In the genomic region with DNA sequence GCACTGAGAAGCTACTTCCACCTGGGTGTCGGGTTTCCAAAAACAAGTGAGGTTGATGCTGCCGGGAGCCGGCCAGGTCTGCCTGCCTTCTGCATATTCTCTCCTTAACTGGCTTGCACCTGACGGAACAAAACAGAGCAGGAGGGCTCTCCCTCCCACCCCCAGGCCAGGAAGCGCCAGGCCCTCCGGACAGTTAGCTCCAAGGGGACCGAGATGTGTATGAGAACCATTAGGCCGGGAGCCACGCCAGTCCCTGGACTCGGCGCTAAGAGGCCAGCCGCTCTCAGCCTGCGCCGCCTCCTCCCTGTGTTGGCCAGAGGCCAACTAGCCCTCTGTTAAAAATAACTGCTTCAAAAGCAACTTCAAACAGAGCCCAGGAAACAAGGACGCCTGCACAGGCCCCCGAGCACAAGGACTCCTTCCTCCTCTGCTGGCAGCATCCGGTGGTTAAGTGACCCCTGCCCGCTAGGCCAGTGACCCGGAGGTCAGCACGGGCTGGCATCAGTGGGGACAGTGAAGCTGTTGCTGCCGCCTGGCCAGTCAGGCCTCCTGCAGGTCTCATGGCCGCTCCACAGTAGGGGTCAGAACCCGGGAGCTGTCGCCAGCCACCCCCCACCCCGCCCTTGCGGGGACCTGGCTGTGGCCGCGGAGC, we compare ENCODE assay signal across 8 cellular contexts.
DNase-seq lines count a peak whose midpoint lies in the region; ATAC-seq, FAIRE-seq and TF ChIP-seq lines count a peak whose summit lies in the region.

No MANE protein-coding gene starts in this region.

- TF ChIP-seq CTCF in brain (conservative IDR thresholded peaks at IDR 0.05) (no peak), testis (IDR thresholded peaks at IDR 0.05) (no peak), MM.1S (IDR thresholded peaks at IDR 0.05; ENCODE audit: low read length) (no peak)

- H3K27ac Mint-ChIP-seq in brain, result peak overlapping the region in 3 of 5 experiments; percentile 74 to 93 (median 92)

- intact Hi-C loops in testis (cut with DNase I; ENCODE audit: low total_unique reads), result no loop called here

- DNase-seq in NCI-H146 (lab: John Stamatoyannopoulos, UW), result peak; percentile 93
- peak; percentile 88 for DNase-seq in testis
- no peak for DNase-seq in MM.1S

- H3K27me3 ChIP-seq in testis, result no peaks in the 10 kb centered on the region
- peaks cover 92% of the 10 kb centered on the region for H3K27me3 ChIP-seq in MM.1S (replicated peaks; ENCODE audit: insufficient read depth, low read length)

- peaks cover 0 to 11% (median 4%) of the 10 kb centered on the region in 5 experiments for H3K9me3 Mint-ChIP-seq in brain

- H2AFZ ChIP-seq in MM.1S (ENCODE audit: low read length), result no peak overlapping the region

- H3K4me1 ChIP-seq in testis (peaks cover 5% of the 10 kb centered on the region), MM.1S (ENCODE audit: low read length) (no peaks in the 10 kb centered on the region)

- peaks cover 25% of the 10 kb centered on the region for H3K36me3 Mint-ChIP-seq in brain

- H3F3A ChIP-seq in MM.1S (ENCODE audit: insufficient read depth, low read length), result no peaks in the 10 kb centered on the region

- H3K4me3 Mint-ChIP-seq in brain, result peak overlapping the region in 2 of 5 experiments; percentile 24

- H3K4me2 ChIP-seq in MM.1S (ENCODE audit: low read depth, low read length), result no peak overlapping the region; the same call in 1 of the 2 replicates

- no peaks in the 10 kb centered on the region for H3K9me2 ChIP-seq in MM.1S (replicated peaks; ENCODE audit: insufficient read depth, low read length)

- 42 to 50% methylated on average over 14 to 28 of the region's 28 CpGs for WGBS in testis, 2 donors

- no peaks in the 10 kb centered on the region for H3K79me2 ChIP-seq in MM.1S (ENCODE audit: low read length)

- ATAC-seq in GM19463 (IDR thresholded peaks at IDR 0.05; ENCODE audit: unreplicated experiment) (no peak), GM19395 (IDR thresholded peaks at IDR 0.05; ENCODE audit: unreplicated experiment) (no peak), GM18870 (IDR thresholded peaks at IDR 0.05; ENCODE audit: unreplicated experiment) (no peak)

- H3K36me3 ChIP-seq in testis (ENCODE audit: low read depth, missing control alignments), result no peaks in the 10 kb centered on the region
- no peaks in the 10 kb centered on the region for H3K36me3 ChIP-seq in MM.1S (replicated peaks; ENCODE audit: insufficient read depth, low read length)

- H3K9me3 ChIP-seq in testis (no peaks in the 10 kb centered on the region), MM.1S (replicated peaks; ENCODE audit: insufficient read depth, low read length) (no peaks in the 10 kb centered on the region)

- H3K4me3 ChIP-seq in testis (no peak overlapping the region), MM.1S (ENCODE audit: low read length) (no peak overlapping the region)

- no peak for TF ChIP-seq POLR2A in testis (IDR thresholded peaks at IDR 0.05)

- H3K27ac ChIP-seq in testis (peak overlapping the region in 1 of 2 donors; percentile 74), MM.1S (ENCODE audit: low read length) (no peak overlapping the region)

- peaks cover 4% of the 10 kb centered on the region for H3K27me3 Mint-ChIP-seq in brain

- peak; percentile 62 for FAIRE-seq in islet of Langerhans (lab: Jason Lieb, UNC)

- peaks cover 49% of the 10 kb centered on the region for H3K4me1 Mint-ChIP-seq in brain

- H3K9ac ChIP-seq in MM.1S (ENCODE audit: low read length), result no peak overlapping the region

- H4K20me1 ChIP-seq in MM.1S (ENCODE audit: insufficient read depth, low read length), result no peaks in the 10 kb centered on the region
